19 cellular contexts compared by ENCODE assay signal in the genomic region with DNA sequence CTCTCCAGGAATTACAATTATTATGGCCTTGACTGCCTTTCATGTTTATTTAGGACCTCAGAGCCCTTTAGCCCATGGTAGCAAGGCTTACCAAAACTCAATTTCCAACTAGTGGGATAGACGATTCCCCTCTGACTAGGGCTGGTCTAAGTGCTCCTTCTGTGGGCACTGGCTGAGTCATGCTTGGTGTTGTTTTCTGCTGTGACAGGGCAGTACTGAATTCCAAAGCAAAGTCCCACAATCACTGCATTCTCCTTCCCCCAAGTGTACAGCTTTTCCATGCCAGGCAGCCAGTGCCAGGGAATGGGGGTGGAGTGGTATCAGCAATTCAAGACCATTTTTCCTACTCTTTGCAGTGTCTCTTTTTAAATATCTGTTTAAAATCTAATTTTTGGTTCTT.
"Had no signal": no experiment of that assay in that cellular context is flagged by ENCODE, and none has a peak within 500 bp of the region (broad histone marks: within the 10 kb centered on the region; RNA-seq: fewer than 3 reads in every experiment).

No MANE protein-coding gene starts in this region.

- H3K4me3 Mint-ChIP-seq: activated naive CD4-positive, alpha-beta T cell treated with anti-CD3 and anti-CD28 coated beads, Interleukin-2, amount 10 ng/mL, durations not matched to agents 7 days and 5 days; nephron progenitor cell had no signal

- ATAC-seq: body of pancreas; esophagus mucosa; heart right ventricle; stimulated activated naive CD8-positive, alpha-beta T cell treated with anti-CD3 and anti-CD28 coated beads, Interleukin-15, Interleukin-2, amounts not matched to agents 100 U/mL and 50 U/mL, for 24 hours; upper lobe of right lung had no signal

- H3K4me3 ChIP-seq: body of pancreas, heart right ventricle, left ventricle myocardium inferior, sigmoid colon, testis, upper lobe of right lung had no signal

- H3K4me1 ChIP-seq: body of pancreas, heart right ventricle, left ventricle myocardium inferior, sigmoid colon, testis, upper lobe of right lung had no signal

- H3K27ac Mint-ChIP-seq: activated naive CD4-positive, alpha-beta T cell treated with anti-CD3 and anti-CD28 coated beads, Interleukin-2, amount 10 ng/mL, durations not matched to agents 7 days and 5 days; activated T-helper 2 cell treated with anti-CD3 and anti-CD28 coated beads, Interferon-gamma antibody, Interleukin-2, Interleukin-4, amounts not matched to agents 10 μg/mL and 5 μg/mL and 100 μg/mL, durations not matched to agents 14 hours and 24 hours and 36 hours; nephron progenitor cell had no signal

- H3K4me1 Mint-ChIP-seq: activated naive CD4-positive, alpha-beta T cell treated with anti-CD3 and anti-CD28 coated beads, Interleukin-2, amount 10 ng/mL, durations not matched to agents 7 days and 5 days; nephron progenitor cell had no signal

- DNase-seq: activated CD4-positive, alpha-beta T cell treated with anti-CD3 and anti-CD28 coated beads, Interleukin-2, amount 50 U/mL, for 1 hour; activated CD4-positive, CD25-positive, alpha-beta regulatory T cell; activated naive CD4-positive, alpha-beta T cell treated with anti-CD3 and anti-CD28 coated beads, Interleukin-2, amount 10 ng/mL, durations not matched to agents 7 days and 5 days; body of pancreas; dermis blood vessel endothelial cell; heart right ventricle; islet precursor cell; left ventricle myocardium inferior; mesenchymal stem cell; nephron progenitor cell; sigmoid colon; stimulated activated CD4-positive, alpha-beta T cell treated with anti-CD3 and anti-CD28 coated beads, Interleukin-2, amount 100 ng/mL, for 48 hours; stimulated activated CD8-positive, alpha-beta memory T cell treated with anti-CD3 and anti-CD28 coated beads, Interleukin-4, amount 100 ng/mL, for 48 hours; stimulated activated naive CD8-positive, alpha-beta T cell treated with anti-CD3 and anti-CD28 coated beads, Interleukin-15, Interleukin-2, amounts not matched to agents 100 U/mL and 50 U/mL, for 24 hours; T-helper 2 cell; testis; upper lobe of right lung had no signal

- H3K27me3 ChIP-seq: body of pancreas, heart right ventricle, sigmoid colon, testis, upper lobe of right lung had no signal

- H3K27me3 Mint-ChIP-seq: activated naive CD4-positive, alpha-beta T cell treated with anti-CD3 and anti-CD28 coated beads, Interleukin-2, amount 10 ng/mL, durations not matched to agents 7 days and 5 days had no signal

- H3K27ac ChIP-seq: body of pancreas, heart right ventricle, left ventricle myocardium inferior, sigmoid colon, testis, upper lobe of right lung had no signal

- H3K36me3 ChIP-seq: heart right ventricle, left ventricle myocardium inferior, sigmoid colon, upper lobe of right lung had no signal

- H3K9me3 Mint-ChIP-seq: activated naive CD4-positive, alpha-beta T cell treated with anti-CD3 and anti-CD28 coated beads, Interleukin-2, amount 10 ng/mL, durations not matched to agents 7 days and 5 days; activated T-helper 2 cell treated with anti-CD3 and anti-CD28 coated beads, Interferon-gamma antibody, Interleukin-2, Interleukin-4, amounts not matched to agents 10 μg/mL and 5 μg/mL and 100 μg/mL, durations not matched to agents 14 hours and 24 hours and 36 hours had no signal

- H3K9me3 ChIP-seq: body of pancreas, testis, upper lobe of right lung had no signal

- H3K36me3 Mint-ChIP-seq: activated naive CD4-positive, alpha-beta T cell treated with anti-CD3 and anti-CD28 coated beads, Interleukin-2, amount 10 ng/mL, durations not matched to agents 7 days and 5 days had no signal
